ENCODE assay signal across 22 cellular contexts in genomic region chr10:98485959-98486358, GRCh38. TPM values are rescaled to one million over a fixed set of nuclear protein-coding genes. Genes with fewer than 3 reads are reported as not detected.
A peak's percentile ranks its signal among the peaks of the same experiment; 100 is the strongest.
DNase-seq lines count a peak whose midpoint lies in the region; ATAC-seq and TF ChIP-seq lines count a peak whose summit lies in the region.
"Had no signal": no experiment of that assay in that cellular context is flagged by ENCODE, and none has a peak within 500 bp of the region (broad histone marks: within the 10 kb centered on the region; RNA-seq: fewer than 3 reads in every experiment).

No MANE protein-coding gene starts in this region.

- no peak overlapping the region for H3K4me3 ChIP-seq in PC-3 (ENCODE audit: low read length)
- H3K4me3 ChIP-seq in foreskin fibroblast (ENCODE audit: low read depth in 1 of 2, low read length in 2 of 2), result no peak overlapping the region
- no peak overlapping the region for H3K4me3 ChIP-seq in skin epidermis
- no peak overlapping the region for H3K4me3 ChIP-seq in lower leg skin (ENCODE audit: low read depth, poor library complexity, severe bottlenecking)
- H3K4me3 ChIP-seq in MM.1S (ENCODE audit: low read length), result no peak overlapping the region
- H3K4me3 ChIP-seq: lung, thoracic aorta had no signal

- H3K9ac ChIP-seq in PC-3 (ENCODE audit: low read length) (no peak overlapping the region), MM.1S (ENCODE audit: low read length) (no peak overlapping the region)

- H3K4me1 ChIP-seq in PC-3 (ENCODE audit: insufficient read depth, low read length) (peaks cover 22% of the 10 kb centered on the region), MM.1S (ENCODE audit: low read length) (peaks cover 5% of the 10 kb centered on the region; the same call in 1 of the 2 replicates)

- CTCF ChIA-PET in PC-3 (lab: Charles Lee), result no interaction called here

- 71 to 86% methylated on average over 2 of the region's 2 CpGs for WGBS in lower leg skin, 2 donors

- H3K79me2 ChIP-seq in PC-3 (ENCODE audit: low read length) (no peaks in the 10 kb centered on the region), MM.1S (ENCODE audit: low read length) (no peaks in the 10 kb centered on the region)

- ATAC-seq in PC-3 (no peak), HG03342 (IDR thresholded peaks at IDR 0.05; ENCODE audit: unreplicated experiment) (no peak)
- ATAC-seq: stimulated activated naive B cell treated with anti-CD40 and anti-IgM and Interleukin-4, amounts not matched to agents 10 μg/mL and 1 μg/mL and 100 μg/mL, for 72 hours had no signal

- DNase-seq in GM03348 (ENCODE audit: low spot score), result peak; percentile 30
- peak; percentile 39 for DNase-seq in PC-3
- peak; percentile 29 to 58 for DNase-seq in foreskin fibroblast
- DNase-seq in NCI-H2081 treated with DMSO at 0.1 percent for 48 hours (lab: John Stamatoyannopoulos, UW), result no peak
- no peak for DNase-seq in lower leg skin (ENCODE audit: low spot score in 2 of 2)
- no peak for DNase-seq in MM.1S
- DNase-seq: activated CD4-positive, alpha-beta memory T cell treated with anti-CD3 and anti-CD28 coated beads for 36 hours; activated gamma-delta T cell treated with Interleukin-2 at 50 U/mL for 16 hours; activated T-cell treated with anti-CD3 and anti-CD28 coated beads for 4 hours; AML-193; amniotic stem cell; hippocampal formation; NCI-H1436; NCI-H2171; NCI-H526; stimulated activated CD4-positive, alpha-beta T cell treated with anti-CD3 and anti-CD28 coated beads, Interleukin-2, amount 100 ng/mL, for 48 hours; stimulated activated naive B cell treated with anti-CD40 and anti-IgM and Interleukin-4, amounts not matched to agents 10 μg/mL and 1 μg/mL and 100 μg/mL, for 72 hours; SW 1271 had no signal

- TF ChIP-seq CTCF in PC-3 (conservative IDR thresholded peaks at IDR 0.05; ENCODE audit: low read depth, low read length), result no peak
- TF ChIP-seq CTCF in foreskin fibroblast (IDR thresholded peaks at IDR 0.05; ENCODE audit: low read depth, low read length), result no peak
- TF ChIP-seq CTCF in lower leg skin (IDR thresholded peaks at IDR 0.05), result no peak
- no peak for TF ChIP-seq CTCF in MM.1S (IDR thresholded peaks at IDR 0.05; ENCODE audit: low read length)

- H3K4me2 ChIP-seq in PC-3 (ENCODE audit: low read length) (no peak overlapping the region), MM.1S (ENCODE audit: low read depth, low read length) (no peak overlapping the region)

- H3K9me2 ChIP-seq in PC-3 (replicated peaks; ENCODE audit: low read length) (no peaks in the 10 kb centered on the region), MM.1S (replicated peaks; ENCODE audit: insufficient read depth, low read length) (no peaks in the 10 kb centered on the region)

- intact Hi-C loops in PC-3 (cut with micrococcal nuclease) (no loop called here), lower leg skin (cut with DNase I; ENCODE audit: low total_unique reads) (loop anchor here (5.0 kb wide), 1 partner anchor 289 kb away; no protein-coding TSS in a partner anchor)

- H3F3A ChIP-seq in PC-3 (ENCODE audit: low read length, unreplicated experiment) (no peaks in the 10 kb centered on the region), MM.1S (ENCODE audit: insufficient read depth, low read length) (no peaks in the 10 kb centered on the region)

- BruUV-seq in PC-3 (replicated peaks; lab: Mats Ljungman, UMichigan), result no TSS peak

- H3K36me3 ChIP-seq in PC-3 (ENCODE audit: low read depth, low read length), result no peaks in the 10 kb centered on the region
- H3K36me3 ChIP-seq in MM.1S (replicated peaks; ENCODE audit: insufficient read depth, low read length), result no peaks in the 10 kb centered on the region
- H3K36me3 ChIP-seq: thoracic aorta had no signal

- H3K27me3 ChIP-seq in PC-3 (ENCODE audit: low read length) (no peaks in the 10 kb centered on the region), MM.1S (replicated peaks; ENCODE audit: insufficient read depth, low read length) (no peaks in the 10 kb centered on the region)

- no peak for TF ChIP-seq POLR2A in lower leg skin (IDR thresholded peaks at IDR 0.05)

- H3K27ac ChIP-seq in PC-3 (ENCODE audit: low read length), result no peak overlapping the region
- H3K27ac ChIP-seq in skin epidermis, result peak overlapping the region in 11 of 21 experiments; percentile 16 to 80 (median 42)
- no peak overlapping the region for H3K27ac ChIP-seq in MM.1S (ENCODE audit: low read length)
- H3K27ac ChIP-seq: thoracic aorta had no signal

- no peaks in the 10 kb centered on the region for H4K20me1 ChIP-seq in PC-3 (ENCODE audit: low read length)
- H4K20me1 ChIP-seq in MM.1S (ENCODE audit: insufficient read depth, low read length), result no peaks in the 10 kb centered on the region

- H3K9me3 ChIP-seq in PC-3 (ENCODE audit: low read length), result no peaks in the 10 kb centered on the region
- H3K9me3 ChIP-seq in MM.1S (replicated peaks; ENCODE audit: insufficient read depth, low read length), result no peaks in the 10 kb centered on the region
- H3K9me3 ChIP-seq: thoracic aorta had no signal

- POLR2A ChIA-PET in PC-3 (lab: Charles Lee; ENCODE audit: unreplicated experiment), result no interaction called here

- H2AFZ ChIP-seq in PC-3 (ENCODE audit: low read length), result no peak overlapping the region
- H2AFZ ChIP-seq in MM.1S (ENCODE audit: low read length), result no peak overlapping the region

RNA-seq across cellular contexts. Expression of gene HPS1, which starts 39.2 kb away (rescaled TPM):
- total RNA-seq in PC-3 (2014; rRNA removed) (19.1 and 20.6 TPM in 2 replicates), lower leg skin (10 to 100 TPM; 23.3 to 63.9 (median 54.8) TPM)

Comparison
In these comparisons a context has a peak if more than half of its experiments do, and no peak if none do; other contexts are left out.
1. DNase-seq: peak in GM03348 (single experiment), PC-3 (single experiment) and foreskin fibroblast (2 of 2); none in NCI-H2081 treated with DMSO at 0.1 percent for 48 hours (single experiment), lower leg skin (0 of 2) and MM.1S (single experiment).
2. H3K27ac ChIP-seq: peak in skin epidermis (11 of 21); none in PC-3 (single experiment) and MM.1S (single experiment).